8 cellular contexts compared by ENCODE assay signal in genomic region chr22:40525250-40525884, GRCh38.
DNase-seq lines count a peak whose midpoint lies in the region; ATAC-seq, FAIRE-seq and TF ChIP-seq lines count a peak whose summit lies in the region.

No MANE protein-coding gene starts in this region.

- CTCF ChIA-PET in WTC11 (lab: Charles Lee): interaction anchor here (0.6 to 2.7 kb wide), 17 partner anchors 9 to 374 kb away, joined by 3 to 33 read pairs (median 7); partner anchors contain the start of gene MRTFA

- no peaks in the 10 kb centered on the region for H3K4me1 Mint-ChIP-seq in WTC11

- DNase-seq in HL-60 (ENCODE audit: low read depth in 1 of 2, low spot score in 1 of 2) (peak; percentile 55 to 62), WTC11 (ENCODE audit: low spot score) (peak; percentile 64), breast epithelium (ENCODE audit: low spot score in 2 of 2) (no peak), lung microvascular endothelial cell (ENCODE audit: low read depth in 2 of 2) (peak; percentile 65 to 66), NCI-H128 (lab: John Stamatoyannopoulos, UW; ENCODE audit: unreplicated experiment) (no peak)
- peak; percentile 85 for DNase-seq in stimulated activated CD8-positive, alpha-beta memory T cell treated with anti-CD3 and anti-CD28 coated beads, Interleukin-4, amount 100 ng/mL, for 48 hours

- H3K27me3 ChIP-seq in HL-60 (ENCODE audit: insufficient read depth, poor library complexity, severe bottlenecking) (no peaks in the 10 kb centered on the region), breast epithelium (no peaks in the 10 kb centered on the region)

- no peaks in the 10 kb centered on the region for H3K9me3 ChIP-seq in breast epithelium

- H3K9me3 Mint-ChIP-seq in WTC11: 0 out of 2 replicates have a peak, but pooled peaks cover 3% of the 10 kb centered on the region

- no peaks in the 10 kb centered on the region for H3K27me3 Mint-ChIP-seq in WTC11 (ENCODE audit: low read depth)

- H3K27ac ChIP-seq in HL-60 (replicated peaks) (no peak overlapping the region), breast epithelium (no peak overlapping the region)

- H3K36me3 ChIP-seq in breast epithelium: no peaks in the 10 kb centered on the region

- H3K4me3 ChIP-seq in HL-60 (replicated peaks; ENCODE audit: insufficient read depth, low read length) (no peak overlapping the region), breast epithelium (no peak overlapping the region)

- FAIRE-seq in A204.1 (lab: Jason Lieb, UNC): peak; percentile 59

- H3K4me1 ChIP-seq in breast epithelium: no peaks in the 10 kb centered on the region

- intact Hi-C loops in breast epithelium (cut with DNase I; ENCODE audit: low total_unique reads): no loop called here

- no peak overlapping the region for H3K4me3 Mint-ChIP-seq in WTC11

- POLR2A ChIA-PET in WTC11 (lab: Charles Lee): no interaction called here

- ATAC-seq in WTC11 (peak; percentile 61), GM18498 (IDR thresholded peaks at IDR 0.05; ENCODE audit: unreplicated experiment) (no peak)

- peak; percentile 35 for TF ChIP-seq CTCF in HL-60 (IDR thresholded peaks at IDR 0.05; ENCODE audit: insufficient read depth, low read length)
- TF ChIP-seq CTCF in WTC11 (IDR thresholded peaks at IDR 0.05): peak; percentile 85
- TF ChIP-seq CTCF in breast epithelium (IDR thresholded peaks at IDR 0.05): peak; percentile 39 to 45 (median 43)

- peak overlapping the region; percentile 72; the same call in 1 of the 2 replicates for H3K27ac Mint-ChIP-seq in WTC11

- TF ChIP-seq POLR2A in breast epithelium (IDR thresholded peaks at IDR 0.05): no peak

- H3K36me3 Mint-ChIP-seq in WTC11: no peaks in the 10 kb centered on the region; the same call in 1 of the 2 replicates

TF ChIP-seq in WTC11, 78 proteins besides CTCF, POLR2A, EP300 and RAD21:
- TF ChIP-seq ZNF671 (CRISPR knock-in tag; IDR thresholded peaks at IDR 0.05) (no peak), HMGA2 (CRISPR knock-in tag; IDR thresholded peaks at IDR 0.05) (no peak), ZNF121 (CRISPR knock-in tag; IDR thresholded peaks at IDR 0.05) (peak; percentile 70; the same call in 1 of the 2 replicates), CREM (CRISPR knock-in tag; IDR thresholded peaks at IDR 0.05) (no peak), ERG (CRISPR knock-in tag; IDR thresholded peaks at IDR 0.05) (no peak)

Comparison
In these comparisons a context has a peak if more than half of its experiments do, and no peak if none do; other contexts are left out.
1. DNase-seq: peak in HL-60 (2 of 2), WTC11 (single experiment), lung microvascular endothelial cell (2 of 2) and stimulated activated CD8-positive, alpha-beta memory T cell treated with anti-CD3 and anti-CD28 coated beads, Interleukin-4, amount 100 ng/mL, for 48 hours (single experiment); none in breast epithelium (0 of 2) and NCI-H128 (single experiment).
2. CTCF ChIP-seq: peak in every context shown above with its lines; median percentile 85 in WTC11; 43 in breast epithelium; 35 in HL-60.